Comparison of ENCODE assay signal across 8 cellular contexts in the genomic region with DNA sequence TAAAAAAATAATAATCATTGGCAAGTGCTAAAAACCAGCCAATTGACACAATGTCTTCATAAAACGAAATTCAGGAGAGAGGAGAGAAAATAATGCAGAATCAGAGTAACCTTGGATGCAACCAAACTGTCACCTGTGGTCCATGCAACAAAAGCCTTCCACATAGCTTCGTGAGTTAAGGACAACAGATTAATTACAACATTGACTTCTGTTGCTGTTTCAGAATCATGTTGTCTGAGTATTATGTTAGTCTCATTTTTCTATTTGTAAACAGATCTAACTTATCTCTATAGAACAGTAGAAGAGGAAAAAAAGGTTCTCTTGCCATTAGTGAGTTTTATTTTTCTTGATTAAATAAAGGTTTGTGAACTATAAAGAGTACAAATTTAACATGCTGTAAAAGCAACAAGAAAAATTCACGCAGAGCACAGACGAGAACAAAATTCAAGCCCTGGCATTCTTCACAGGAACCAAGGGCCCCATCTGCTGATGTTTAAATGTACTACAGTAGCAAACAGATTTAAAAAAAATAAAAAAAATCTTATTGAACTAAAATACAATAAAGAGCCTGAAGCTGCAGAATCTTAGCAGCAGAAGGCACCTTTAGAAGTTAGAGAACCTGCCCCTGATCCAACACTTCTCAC.
A peak's percentile ranks its signal among the peaks of the same experiment; 100 is the strongest.
DNase-seq lines count a peak whose midpoint lies in the region; ATAC-seq, FAIRE-seq and TF ChIP-seq lines count a peak whose summit lies in the region.

No MANE protein-coding gene starts in this region.

- no peak overlapping the region for H2BK20ac ChIP-seq in IMR-90 (ENCODE audit: low read depth, low read length)

- POLR2A ChIA-PET in IMR-90 (lab: Charles Lee; ENCODE audit: unreplicated experiment), result no interaction called here
- POLR2A ChIA-PET in GM12878 (lab: Charles Lee), result no interaction called here

- H3K4me1 ChIP-seq in BE2C (no peaks in the 10 kb centered on the region), IMR-90 (ENCODE audit: control insufficient read depth, insufficient read depth, low read length) (no peaks in the 10 kb centered on the region), GM12878 (ENCODE audit: control insufficient read depth, insufficient read depth, low read length) (no peaks in the 10 kb centered on the region)

- no peak overlapping the region for H3K4ac ChIP-seq in IMR-90 (ENCODE audit: low read depth, low read length)

- no peak overlapping the region for H3K56ac ChIP-seq in IMR-90 (ENCODE audit: extremely low read depth, insufficient read depth, low read length)

- CTCF ChIA-PET in IMR-90 (lab: Yijun Ruan, JAX) (interaction anchor here (1.0 kb wide), 1 partner anchor 193 kb away, joined by 3 read pairs; no protein-coding TSS in a partner anchor), GM12878 (lab: Yijun Ruan, JAX) (interaction anchor here (1.9 to 2.1 kb wide), 2 partner anchors 123 kb away, joined by 10 to 14 read pairs; no protein-coding TSS in a partner anchor)

- H4K91ac ChIP-seq in IMR-90 (ENCODE audit: insufficient read depth, low read depth, low read length), result no peak overlapping the region

- SMC1A ChIA-PET in GM12878 (lab: Charles Lee; ENCODE audit: uncharacterized antibody, unreplicated experiment), result interaction anchor here (1.5 to 1.6 kb wide), 4 partner anchors 95 to 213 kb away, joined by 3 to 6 read pairs (median 4); no protein-coding TSS in a partner anchor

- TF ChIP-seq POLR2A in IMR-90 (IDR thresholded peaks at IDR 0.05; ENCODE audit: low read depth, low read length) (no peak), GM12878 (IDR thresholded peaks at IDR 0.05; ENCODE audit: low read depth, low read length) (no peak), H54 (IDR thresholded peaks at IDR 0.05; ENCODE audit: low read depth, low read length) (no peak)

- H3K4me3 ChIP-seq in BE2C (ENCODE audit: low read depth, low read length) (no peak overlapping the region), IMR-90 (ENCODE audit: insufficient read depth, low read depth, low read length) (no peak overlapping the region), GM12878 (no peak overlapping the region)

- TF ChIP-seq EP300 in GM12878 (IDR thresholded peaks at IDR 0.05; ENCODE audit: borderline replicate concordance in 1 of 2, control insufficient read depth in 1 of 2, low read depth in 2 of 2, low read length in 2 of 2), result no peak

- dilution Hi-C loops in IMR-90 (cut with HindIII; ENCODE audit: low sequenced_read_pairs, unreplicated experiment), result no loop called here

- no peaks in the 10 kb centered on the region for H3K27me3 ChIP-seq in BE2C
- no peaks in the 10 kb centered on the region for H3K27me3 ChIP-seq in IMR-90 (ENCODE audit: control insufficient read depth, insufficient read depth, low read length)
- H3K27me3 ChIP-seq in GM12878 (replicated peaks in 1 of 2; ENCODE audit: control insufficient read depth in 2 of 2, insufficient read depth in 2 of 2, low read length in 1 of 2), result no peaks in the 10 kb centered on the region

- intact Hi-C loops in IMR-90 (cut with micrococcal nuclease) (loop anchor here (1.0 to 10.0 kb wide), 5 partner anchors 123 to 1172 kb away; a partner anchor contains a TSS), GM12878 (cut with micrococcal nuclease; ENCODE audit: unreplicated experiment) (loop anchor here (1.0 to 5.0 kb wide), 2 partner anchors 123 to 1011 kb away; no protein-coding TSS in a partner anchor)

- WGBS in IMR-90 (ENCODE audit: extremely low coverage in 2 of 2, insufficient read length in 1 of 2), 2 experiments, result no CpG with 5 or more reads among the region's 4 CpGs
- 8% methylated on average over 4 of the region's 4 CpGs for WGBS in GM12878 (ENCODE audit: insufficient coverage, insufficient replicate concordance, low lambda C conversion rate, missing lambda C conversion rate)

- no peak overlapping the region for H2BK5ac ChIP-seq in IMR-90 (ENCODE audit: low read depth, low read length, poor library complexity, severe bottlenecking)

- H3K9ac ChIP-seq in IMR-90 (ENCODE audit: low read depth, low read length) (no peak overlapping the region), GM12878 (ENCODE audit: control insufficient read depth, insufficient read depth, low read length) (no peak overlapping the region)

- no peak overlapping the region for H3K14ac ChIP-seq in IMR-90 (replicated peaks; ENCODE audit: low read depth, low read length)

- H3K4me2 ChIP-seq in IMR-90 (ENCODE audit: low read depth, low read length), result no peak overlapping the region
- no peak overlapping the region for H3K4me2 ChIP-seq in GM12878 (ENCODE audit: control insufficient read depth, insufficient read depth)

- no peak overlapping the region for H2AFZ ChIP-seq in IMR-90 (replicated peaks; ENCODE audit: low read length, poor library complexity)
- H2AFZ ChIP-seq in GM12878 (ENCODE audit: control insufficient read depth, low read depth, low read length), result no peak overlapping the region

- peak; percentile 48 for TF ChIP-seq CTCF in BE2C (IDR thresholded peaks at IDR 0.05; ENCODE audit: low read depth, low read length)
- peak; percentile 65 for TF ChIP-seq CTCF in IMR-90 (conservative IDR thresholded peaks at IDR 0.05; ENCODE audit: low read depth, low read length)
- TF ChIP-seq CTCF in GM12878 (IDR thresholded peaks at IDR 0.05 in 2 of 3, conservative IDR thresholded peaks at IDR 0.05 in 1 of 3; ENCODE audit: control insufficient read depth in 2 of 3, extremely low read depth in 1 of 3, insufficient read depth in 1 of 3, low read depth in 3 of 3, low read length in 3 of 3), result peak in 2 of 3 experiments; percentile 16 to 44; a peak in 2 of 6 replicates

- no peak overlapping the region for H2AK5ac ChIP-seq in IMR-90 (ENCODE audit: low read depth, low read length)

- H3K9me1 ChIP-seq in IMR-90 (ENCODE audit: insufficient read depth, low read length), result no peaks in the 10 kb centered on the region

- H4K5ac ChIP-seq in IMR-90 (ENCODE audit: low read depth, low read length), result no peak overlapping the region

- H2AK9ac ChIP-seq in IMR-90 (replicated peaks; ENCODE audit: low read depth, low read length, poor library complexity), result no peak overlapping the region

- no peak overlapping the region for H2BK15ac ChIP-seq in IMR-90 (ENCODE audit: low read depth, low read length)

- TF ChIP-seq RAD21 in IMR-90 (IDR thresholded peaks at IDR 0.05; ENCODE audit: low read length) (peak; percentile 72), GM12878 (IDR thresholded peaks at IDR 0.05; ENCODE audit: insufficient read depth, low read depth, low read length) (peak; percentile 63)

- H4K8ac ChIP-seq in IMR-90 (ENCODE audit: low read depth in 2 of 2, low read length in 2 of 2), result no peak overlapping the region

- no peak overlapping the region for H3K23ac ChIP-seq in IMR-90 (ENCODE audit: low read depth, low read length)

- no peaks in the 10 kb centered on the region for H3K79me2 ChIP-seq in GM12878 (ENCODE audit: control insufficient read depth, insufficient read depth, low read length)

- H4K20me1 ChIP-seq in IMR-90 (ENCODE audit: insufficient read depth, low read length) (no peaks in the 10 kb centered on the region), GM12878 (ENCODE audit: control insufficient read depth, insufficient read depth) (no peaks in the 10 kb centered on the region)

- H3K9me3 ChIP-seq in BE2C, result no peaks in the 10 kb centered on the region
- H3K9me3 ChIP-seq in IMR-90 (ENCODE audit: control insufficient read depth, insufficient read depth, low read length), result no peaks in the 10 kb centered on the region
- H3K9me3 ChIP-seq in GM12878 (replicated peaks; ENCODE audit: control insufficient read depth, insufficient read depth, low read length), result no peaks in the 10 kb centered on the region

- in situ Hi-C loops in IMR-90 (cut with MboI; ENCODE audit: low sequenced_read_pairs) (no loop called here), GM12878 (cut with MboI) (no loop called here)

- H3K27ac ChIP-seq in IMR-90 (ENCODE audit: insufficient read depth, low read length) (no peak overlapping the region), GM12878 (ENCODE audit: control insufficient read depth, insufficient read depth) (no peak overlapping the region)

- H3K79me1 ChIP-seq in IMR-90 (ENCODE audit: low read depth in 1 of 2, low read length in 2 of 2), result no peaks in the 10 kb centered on the region

- peak; percentile 22 for DNase-seq in BE2C
- DNase-seq in IMR-90, result peak; percentile 55
- DNase-seq in GM12878 (ENCODE audit: low read depth, low spot score), result no peak
- peak; percentile 39 to 49 for DNase-seq in lung microvascular endothelial cell (ENCODE audit: low read depth in 2 of 2)
- no peak for DNase-seq in H54 (ENCODE audit: insufficient read length, low spot score)

- H3K36me3 ChIP-seq in BE2C, result no peaks in the 10 kb centered on the region
- no peaks in the 10 kb centered on the region for H3K36me3 ChIP-seq in IMR-90 (ENCODE audit: control insufficient read depth, insufficient read depth, low read length)
- H3K36me3 ChIP-seq in GM12878 (ENCODE audit: control insufficient read depth in 2 of 2, insufficient read depth in 2 of 2, low read length in 1 of 2), result no peaks in the 10 kb centered on the region

- ATAC-seq in IMR-90 (ENCODE audit: low read depth) (peak; percentile 82), GM12878 (0 out of 3 replicates have a peak, but pooled peaks have one; percentile 28), GM21360 (IDR thresholded peaks at IDR 0.05; ENCODE audit: unreplicated experiment) (no peak), GM19395 (IDR thresholded peaks at IDR 0.05; ENCODE audit: unreplicated experiment) (no peak), GM18520 (IDR thresholded peaks at IDR 0.05; ENCODE audit: unreplicated experiment) (no peak)

- no peak overlapping the region for H2BK120ac ChIP-seq in IMR-90 (ENCODE audit: low read depth, low read length)

- FAIRE-seq in GM12878 (lab: Jason Lieb, UNC), result no peak
- FAIRE-seq in H54 (lab: Jason Lieb, UNC), result no peak

- BruUV-seq in IMR-90 (replicated peaks; lab: Mats Ljungman, UMichigan) (no TSS peak), GM12878 (replicated peaks; lab: Mats Ljungman, UMichigan) (no TSS peak)

- RAD21 ChIA-PET in GM12878 (lab: Charles Lee; ENCODE audit: unreplicated experiment), result interaction anchor here (1.6 to 3.1 kb wide), 2 partner anchors 122 to 1010 kb away, joined by 4 to 12 read pairs; no protein-coding TSS in a partner anchor

- no peak overlapping the region for H3K18ac ChIP-seq in IMR-90 (ENCODE audit: low read depth, low read length)

TF ChIP-seq in IMR-90, 13 proteins besides CTCF, POLR2A, EP300 and RAD21:
- TF ChIP-seq SMC3 (IDR thresholded peaks at IDR 0.05; ENCODE audit: low read depth, low read length), result peak; percentile 67
- no peak for TF ChIP-seq FOS (IDR thresholded peaks at IDR 0.05; ENCODE audit: low read depth, low read length)

TF ChIP-seq in GM12878, 131 proteins besides CTCF, POLR2A, EP300 and RAD21:
- TF ChIP-seq PAX8 (IDR thresholded peaks at IDR 0.05) (no peak), RBBP5 (conservative IDR thresholded peaks at IDR 0.05) (no peak), ZNF384 (IDR thresholded peaks at IDR 0.05; ENCODE audit: borderline replicate concordance, low read depth, low read length) (peak; percentile 95), SMC3 (IDR thresholded peaks at IDR 0.05; ENCODE audit: borderline replicate concordance, low read length) (peak; percentile 49; the same call in 1 of the 2 replicates), KAT2A (conservative IDR thresholded peaks at IDR 0.05; ENCODE audit: control insufficient read depth, low read depth, low read length) (no peak), EGR1 (IDR thresholded peaks at IDR 0.05; ENCODE audit: borderline replicate concordance in 1 of 2, low read depth in 2 of 2, low read length in 2 of 2) (no peak)
TF ChIP-seq in GM12878: peak in this region for 2.

Comparison
In these comparisons a context has a peak if more than half of its experiments do, and no peak if none do; other contexts are left out.
1. DNase-seq: peak in BE2C (single experiment), IMR-90 (single experiment) and lung microvascular endothelial cell (2 of 2); none in GM12878 (single experiment) and H54 (single experiment).
2. ATAC-seq: peak in IMR-90 (single experiment) and GM12878 (single experiment); none in GM21360 (single experiment), GM19395 (single experiment) and GM18520 (single experiment).
3. Peak in every context shown above with its lines, with median percentiles within 50 percentile points of each other: CTCF ChIP-seq.